Comparison of ENCODE assay signal across 8 cellular contexts in the genomic region with DNA sequence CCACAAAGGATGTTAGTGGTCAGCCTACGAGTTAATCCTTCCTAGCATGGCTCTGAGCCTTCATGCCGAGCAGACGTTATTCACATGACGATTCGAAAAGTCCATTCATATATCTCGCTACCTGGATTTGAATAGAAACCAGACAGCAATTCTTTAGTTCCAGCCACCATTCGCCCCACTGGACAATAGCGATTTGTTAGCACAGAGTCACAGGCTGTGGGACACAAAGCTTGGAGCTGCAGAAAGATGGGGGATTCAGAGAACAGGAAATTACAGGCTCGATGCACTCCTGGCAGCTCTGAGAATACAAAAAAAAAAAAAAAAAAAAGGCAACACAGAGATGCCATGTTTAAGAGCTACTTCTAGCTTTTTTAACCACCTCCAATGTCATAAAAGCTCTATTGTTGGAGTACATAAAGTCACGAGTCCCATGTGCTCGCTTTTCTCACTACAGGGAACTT.
DNase-seq lines count a peak whose midpoint lies in the region; ATAC-seq lines count a peak whose summit lies in the region.

No MANE protein-coding gene starts in this region.

- peak; percentile 90 for DNase-seq in DMS79 treated with DMSO at 0.1 percent for 48 hours (lab: John Stamatoyannopoulos, UW)
- DNase-seq in KBM-7 = peak; percentile 75
- peak; percentile 22 for DNase-seq in SK-N-MC (ENCODE audit: low read depth, low spot score)
- no peak for DNase-seq in NCI-H2171 (lab: John Stamatoyannopoulos, UW)

- H3K4me1 ChIP-seq in ectodermal cell (ENCODE audit: control insufficient read depth, insufficient read depth, low read length) (peaks cover 35% of the 10 kb centered on the region), mucosa of rectum (ENCODE audit: control insufficient read depth in 2 of 2, insufficient read depth in 2 of 2, low read length in 2 of 2) (peaks cover 0 to 5% of the 10 kb centered on the region in 2 donors)

- ATAC-seq in HG03039 (IDR thresholded peaks at IDR 0.05; ENCODE audit: unreplicated experiment) (no peak), HG03354 (IDR thresholded peaks at IDR 0.05; ENCODE audit: poor library complexity, severe bottlenecking, unreplicated experiment) (no peak)

- 0 out of 2 replicates have a peak, but pooled peaks cover 6% of the 10 kb centered on the region for H3K36me3 ChIP-seq in SK-N-MC (ENCODE audit: insufficient read depth, low read length)
- no peaks in the 10 kb centered on the region for H3K36me3 ChIP-seq in ectodermal cell (ENCODE audit: control insufficient read depth, insufficient read depth, low read length)
- no peaks in the 10 kb centered on the region for H3K36me3 ChIP-seq in mucosa of rectum (ENCODE audit: control insufficient read depth in 2 of 2, insufficient read depth in 2 of 2, low read length in 2 of 2)

- peak overlapping the region; percentile 92 for H3K4me3 ChIP-seq in SK-N-MC
- no peak overlapping the region for H3K4me3 ChIP-seq in ectodermal cell (ENCODE audit: insufficient read depth, low read depth, low read length)
- H3K4me3 ChIP-seq in mucosa of rectum (ENCODE audit: low read length in 2 of 2) = peak overlapping the region; percentile 49 to 89

- peak overlapping the region; percentile 99 for H3K27ac ChIP-seq in SK-N-MC
- H3K27ac ChIP-seq in ectodermal cell (ENCODE audit: insufficient read depth, low read depth, low read length, poor library complexity, severe bottlenecking) = peak overlapping the region; percentile 94
- peak overlapping the region in 1 of 2 donors; percentile 24 for H3K27ac ChIP-seq in mucosa of rectum (ENCODE audit: low read depth in 2 of 2, low read length in 2 of 2)

- no peaks in the 10 kb centered on the region for H3K9me3 ChIP-seq in SK-N-MC (ENCODE audit: low read depth, low read length)
- H3K9me3 ChIP-seq in ectodermal cell (ENCODE audit: control insufficient read depth, low read length) = no peaks in the 10 kb centered on the region
- H3K9me3 ChIP-seq in mucosa of rectum (ENCODE audit: control insufficient read depth in 2 of 2, low read length in 2 of 2) = no peaks in the 10 kb centered on the region

- 21 to 32% methylated on average over 10 to 11 of the region's 11 CpGs for WGBS in ectodermal cell, 2 experiments

- in situ Hi-C loops in KBM-7 (cut with MboI; ENCODE audit: low pct_unique_long_range_greater_than_20kb, low sequenced_read_pairs) = no loop called here

- H3K27me3 ChIP-seq in ectodermal cell (ENCODE audit: control insufficient read depth, insufficient read depth, low read length, poor library complexity, severe bottlenecking) = no peaks in the 10 kb centered on the region
- no peaks in the 10 kb centered on the region for H3K27me3 ChIP-seq in mucosa of rectum (ENCODE audit: control insufficient read depth in 2 of 2, insufficient read depth in 2 of 2, low read length in 2 of 2)

- peak overlapping the region; percentile 98 for H3K9ac ChIP-seq in SK-N-MC (ENCODE audit: insufficient read length)
- H3K9ac ChIP-seq in mucosa of rectum (ENCODE audit: low read depth in 1 of 2, low read length in 2 of 2) = peak overlapping the region; percentile 45 to 48
